Comparison of ENCODE assay signal across 15 cellular contexts in genomic region chr2:65122313-65122712, GRCh38. TPM values are rescaled to one million over a fixed set of nuclear protein-coding genes. Genes with fewer than 3 reads are reported as not detected.
A peak's percentile ranks its signal among the peaks of the same experiment; 100 is the strongest.
DNase-seq lines count a peak whose midpoint lies in the region; ATAC-seq, FAIRE-seq and TF ChIP-seq lines count a peak whose summit lies in the region.
"Had no signal": no experiment of that assay in that cellular context is flagged by ENCODE, and none has a peak within 500 bp of the region (broad histone marks: within the 10 kb centered on the region; RNA-seq: fewer than 3 reads in every experiment).

No MANE protein-coding gene starts in this region.

- peaks cover 26 to 98% of the 10 kb centered on the region in 2 experiments for H3K79me2 ChIP-seq in H1 (ENCODE audit: control insufficient read depth in 1 of 2, insufficient read depth in 2 of 2, low read length in 2 of 2)

- no peak overlapping the region for H4K91ac ChIP-seq in H1 (replicated peaks; ENCODE audit: insufficient read length, low read length)

- H3K4ac ChIP-seq in H1 (replicated peaks; ENCODE audit: insufficient read length, low read depth, low read length): no peak overlapping the region

- H3K27ac Mint-ChIP-seq in natural killer cell (peak overlapping the region in 1 of 2 donors; percentile 30), IgD-negative memory B cell (peak overlapping the region in 2 of 3 donors; percentile 10 to 12)
- no peak overlapping the region for H3K27ac Mint-ChIP-seq in natural killer cell treated with Interleukin-12 subunit alpha and Interleukin-12 subunit beta and Interleukin-15 and Interleukin-18, amount 100 ng/mL, for 72 hours
- peak overlapping the region; percentile 59 for H3K27ac Mint-ChIP-seq in stimulated activated naive B cell treated with anti-CD40 and anti-IgM and Interleukin-4, amounts not matched to agents 10 μg/mL and 1 μg/mL and 100 μg/mL, for 72 hours
- peak overlapping the region in 1 of 2 donors; percentile 80 for H3K27ac Mint-ChIP-seq in stimulated activated naive CD8-positive, alpha-beta T cell treated with anti-CD3 and anti-CD28 coated beads, Interleukin-15, amount 100 ng/mL, for 72 hours
- H3K27ac Mint-ChIP-seq: B cell, GM23338, H9 had no signal

- no peaks in the 10 kb centered on the region for H3K23me2 ChIP-seq in H1 (ENCODE audit: low read depth, low read length)

- no peak for FAIRE-seq in H1 (lab: Jason Lieb, UNC)

- TF ChIP-seq CTCF in natural killer cell (IDR thresholded peaks at IDR 0.05): no peak
- TF ChIP-seq CTCF in H1 (IDR thresholded peaks at IDR 0.05; ENCODE audit: control extremely low read depth in 1 of 3, insufficient read depth in 1 of 3, low read depth in 1 of 3, low read length in 3 of 3): no peak

- H2BK120ac ChIP-seq in H1 (replicated peaks; ENCODE audit: low read depth, low read length): no peak overlapping the region

- H4K20me1 ChIP-seq in H1 (replicated peaks in 1 of 2; ENCODE audit: control insufficient read depth in 1 of 2, insufficient read depth in 2 of 2, low read length in 2 of 2): peaks cover 5% of the 10 kb centered on the region in 2 experiments

- CTCF ChIA-PET in H1 (lab: Charles Lee; ENCODE audit: partially characterized antibody): interaction anchor here (0.7 to 1.9 kb wide), 3 partner anchors 47 to 230 kb away, joined by 4 to 7 read pairs (median 4); no protein-coding TSS in a partner anchor

- no peak overlapping the region for H2AFZ ChIP-seq in H1 (ENCODE audit: low read length)
- H2AFZ ChIP-seq: GM23338 had no signal

- intact Hi-C loops in natural killer cell (cut with micrococcal nuclease): no loop called here

- H3K18ac ChIP-seq in H1 (ENCODE audit: extremely low read depth, low read length): no peak overlapping the region

- no peak overlapping the region for H3K27ac ChIP-seq in H1 (ENCODE audit: low read depth, low read length)

- no peak overlapping the region for H2BK5ac ChIP-seq in H1 (ENCODE audit: low read depth, low read length)

- H3K4me3 Mint-ChIP-seq in natural killer cell (no peak overlapping the region), IgD-negative memory B cell (peak overlapping the region in 2 of 4 donors; percentile 23 to 45)
- no peak overlapping the region for H3K4me3 Mint-ChIP-seq in natural killer cell treated with Interleukin-12 subunit alpha and Interleukin-12 subunit beta and Interleukin-15 and Interleukin-18, amount 100 ng/mL, for 72 hours
- H3K4me3 Mint-ChIP-seq in stimulated activated naive B cell treated with anti-CD40 and anti-IgM and Interleukin-4, amounts not matched to agents 10 μg/mL and 1 μg/mL and 100 μg/mL, for 72 hours: no peak overlapping the region
- H3K4me3 Mint-ChIP-seq in stimulated activated naive CD8-positive, alpha-beta T cell treated with anti-CD3 and anti-CD28 coated beads, Interleukin-15, amount 100 ng/mL, for 72 hours: no peak overlapping the region
- H3K4me3 Mint-ChIP-seq: B cell, GM23338, H9 had no signal

- no peaks in the 10 kb centered on the region for H3K9me3 ChIP-seq in H1 (ENCODE audit: insufficient read depth in 2 of 2, low read depth in 1 of 2, low read length in 1 of 2)

- TF ChIP-seq POLR2A in H1 (IDR thresholded peaks at IDR 0.05; ENCODE audit: control extremely low read depth in 1 of 2, low read depth in 2 of 2, low read length in 2 of 2): no peak

- TF ChIP-seq EP300 in H1 (IDR thresholded peaks at IDR 0.05; ENCODE audit: borderline replicate concordance in 1 of 2, low read depth in 2 of 2, low read length in 2 of 2): no peak

- no peak overlapping the region for H3K23ac ChIP-seq in H1 (ENCODE audit: insufficient read length)

- H3K4me1 ChIP-seq in H1 (replicated peaks in 1 of 4; ENCODE audit: control insufficient read depth in 3 of 4, insufficient read depth in 4 of 4, low read length in 3 of 4): peaks cover 0 to 2% (median 0%) of the 10 kb centered on the region in 4 experiments; a peak in 2 of 7 replicates

- H3K27me3 Mint-ChIP-seq in natural killer cell (ENCODE audit: low read depth in 2 of 2) (no peaks in the 10 kb centered on the region), IgD-negative memory B cell (no peaks in the 10 kb centered on the region)
- H3K27me3 Mint-ChIP-seq in natural killer cell treated with Interleukin-12 subunit alpha and Interleukin-12 subunit beta and Interleukin-15 and Interleukin-18, amount 100 ng/mL, for 72 hours: no peaks in the 10 kb centered on the region
- no peaks in the 10 kb centered on the region for H3K27me3 Mint-ChIP-seq in stimulated activated naive B cell treated with anti-CD40 and anti-IgM and Interleukin-4, amounts not matched to agents 10 μg/mL and 1 μg/mL and 100 μg/mL, for 72 hours
- no peaks in the 10 kb centered on the region for H3K27me3 Mint-ChIP-seq in stimulated activated naive CD8-positive, alpha-beta T cell treated with anti-CD3 and anti-CD28 coated beads, Interleukin-15, amount 100 ng/mL, for 72 hours
- H3K27me3 Mint-ChIP-seq: B cell had no signal

- H4K5ac ChIP-seq in H1 (ENCODE audit: insufficient read length, low read depth, low read length): no peak overlapping the region

- no peak overlapping the region for H2BK15ac ChIP-seq in H1 (ENCODE audit: low read length)

- no peak overlapping the region for H3K56ac ChIP-seq in H1 (replicated peaks; ENCODE audit: insufficient read length, low read depth, low read length)

- no peak overlapping the region for H2AK5ac ChIP-seq in H1 (ENCODE audit: low read depth, low read length)

- H3K79me1 ChIP-seq in H1 (ENCODE audit: low read depth, low read length): peaks cover 3% of the 10 kb centered on the region; the same call in 1 of the 2 replicates

- no peaks in the 10 kb centered on the region for H3K27me3 ChIP-seq in H1 (replicated peaks in 1 of 4; ENCODE audit: control insufficient read depth in 3 of 4, extremely low read depth in 1 of 4, insufficient read depth in 3 of 4, low read length in 3 of 4)

- H3K36me3 Mint-ChIP-seq in natural killer cell (no peaks in the 10 kb centered on the region), IgD-negative memory B cell (peaks cover 4% of the 10 kb centered on the region)
- H3K36me3 Mint-ChIP-seq in natural killer cell treated with Interleukin-12 subunit alpha and Interleukin-12 subunit beta and Interleukin-15 and Interleukin-18, amount 100 ng/mL, for 72 hours: no peaks in the 10 kb centered on the region
- peaks cover 8 to 13% of the 10 kb centered on the region in 2 donors for H3K36me3 Mint-ChIP-seq in stimulated activated naive B cell treated with anti-CD40 and anti-IgM and Interleukin-4, amounts not matched to agents 10 μg/mL and 1 μg/mL and 100 μg/mL, for 72 hours

- no peak overlapping the region for H3K9ac ChIP-seq in H1 (replicated peaks in 1 of 4; ENCODE audit: extremely low read depth in 1 of 4, low read depth in 3 of 4, low read length in 3 of 4)

- H2BK12ac ChIP-seq in H1 (ENCODE audit: low read depth, low read length): no peak overlapping the region

- POLR2A ChIA-PET in H1 (lab: Charles Lee; ENCODE audit: partially characterized antibody): interaction anchor here (1.0 kb wide), 1 partner anchor 8 kb away, joined by 3 read pairs; the partner anchor contains the start of gene RAB1A

- WGBS in H1 (ENCODE audit: extremely low coverage in 1 of 2, insufficient coverage in 1 of 2, insufficient read length in 1 of 2, insufficient replicate concordance in 2 of 2, low coverage in 1 of 2, low lambda C conversion rate in 2 of 2, missing lambda C conversion rate in 1 of 2), 2 experiments: 96% methylated on average over 7 of the region's 7 CpGs; no CpG with 5 or more reads in 1 of the 2 experiments

- H3K14ac ChIP-seq in H1 (ENCODE audit: insufficient read length): no peak overlapping the region

- H4K8ac ChIP-seq in H1 (ENCODE audit: extremely low read depth, insufficient read depth, low read length): no peak overlapping the region

- no peak for TF ChIP-seq RAD21 in H1 (IDR thresholded peaks at IDR 0.05 in 1 of 2, conservative IDR thresholded peaks at IDR 0.05 in 1 of 2; ENCODE audit: low read depth in 2 of 2, low read length in 2 of 2)

- H3K36me3 ChIP-seq in H1 (ENCODE audit: control insufficient read depth in 2 of 4, insufficient read depth in 4 of 4, low read length in 3 of 4): no peaks in the 10 kb centered on the region

- no peak overlapping the region for H3K4me3 ChIP-seq in H1 (ENCODE audit: extremely low read depth in 1 of 4, insufficient read depth in 2 of 4, low read depth in 3 of 4, low read length in 4 of 4)
- H3K4me3 ChIP-seq: GM23338 had no signal

- DNase-seq in natural killer cell (no peak), H1 (ENCODE audit: low read depth in 1 of 2, low spot score in 2 of 2) (no peak), cerebellar cortex (ENCODE audit: low spot score) (no peak)
- no peak for DNase-seq in natural killer cell treated with Interleukin-12 subunit alpha and Interleukin-12 subunit beta and Interleukin-15 and Interleukin-18, amount 100 ng/mL, for 72 hours (ENCODE audit: low spot score)
- no peak for DNase-seq in stimulated activated naive B cell treated with anti-CD40 and anti-IgM and Interleukin-4, amounts not matched to agents 10 μg/mL and 1 μg/mL and 100 μg/mL, for 72 hours
- no peak for DNase-seq in stimulated activated naive CD8-positive, alpha-beta T cell treated with anti-CD3 and anti-CD28 coated beads, Interleukin-15, amount 100 ng/mL, for 72 hours
- DNase-seq: ACHN, C1 segment of cervical spinal cord, DMS53, GF-D8, H9 had no signal

- no peak overlapping the region for H3K4me2 ChIP-seq in H1 (ENCODE audit: insufficient read depth in 1 of 2, low read depth in 2 of 2, low read length in 2 of 2)
- H3K4me2 ChIP-seq: GM23338 had no signal

- H3K9me3 Mint-ChIP-seq in natural killer cell: no peaks in the 10 kb centered on the region
- no peaks in the 10 kb centered on the region for H3K9me3 Mint-ChIP-seq in natural killer cell treated with Interleukin-12 subunit alpha and Interleukin-12 subunit beta and Interleukin-15 and Interleukin-18, amount 100 ng/mL, for 72 hours
- no peaks in the 10 kb centered on the region for H3K9me3 Mint-ChIP-seq in IgD-negative memory B cell
- H3K9me3 Mint-ChIP-seq in stimulated activated naive B cell treated with anti-CD40 and anti-IgM and Interleukin-4, amounts not matched to agents 10 μg/mL and 1 μg/mL and 100 μg/mL, for 72 hours: no peaks in the 10 kb centered on the region
- H3K9me3 Mint-ChIP-seq in stimulated activated naive CD8-positive, alpha-beta T cell treated with anti-CD3 and anti-CD28 coated beads, Interleukin-15, amount 100 ng/mL, for 72 hours: no peaks in the 10 kb centered on the region
- H3K9me3 Mint-ChIP-seq: GM23338, H9 had no signal

- ATAC-seq in natural killer cell: peak in 2 of 3 donors; percentile 12
- no peak for ATAC-seq in natural killer cell treated with Interleukin-12 subunit alpha and Interleukin-12 subunit beta and Interleukin-15 and Interleukin-18, amount 100 ng/mL, for 72 hours
- no peak for ATAC-seq in stimulated activated naive B cell treated with anti-CD40 and anti-IgM and Interleukin-4, amounts not matched to agents 10 μg/mL and 1 μg/mL and 100 μg/mL, for 72 hours (replicated peaks)
- no peak for ATAC-seq in GM21528 (IDR thresholded peaks at IDR 0.05; ENCODE audit: low FRiP score, unreplicated experiment)
- no peak for ATAC-seq in stimulated activated naive CD8-positive, alpha-beta T cell treated with anti-CD3 and anti-CD28 coated beads, Interleukin-15, amount 100 ng/mL, for 72 hours
- ATAC-seq: GM23338 had no signal

- H2BK20ac ChIP-seq in H1 (ENCODE audit: low read length): no peak overlapping the region

- H3K4me1 Mint-ChIP-seq in natural killer cell (peaks cover 59 to 74% of the 10 kb centered on the region in 2 donors), IgD-negative memory B cell (peaks cover 36 to 42% (median 38%) of the 10 kb centered on the region in 3 donors)
- H3K4me1 Mint-ChIP-seq in natural killer cell treated with Interleukin-12 subunit alpha and Interleukin-12 subunit beta and Interleukin-15 and Interleukin-18, amount 100 ng/mL, for 72 hours (ENCODE audit: low read depth in 2 of 2): peaks cover 47% of the 10 kb centered on the region in 2 donors
- peaks cover 19 to 64% of the 10 kb centered on the region in 2 donors for H3K4me1 Mint-ChIP-seq in stimulated activated naive B cell treated with anti-CD40 and anti-IgM and Interleukin-4, amounts not matched to agents 10 μg/mL and 1 μg/mL and 100 μg/mL, for 72 hours
- H3K4me1 Mint-ChIP-seq in stimulated activated naive CD8-positive, alpha-beta T cell treated with anti-CD3 and anti-CD28 coated beads, Interleukin-15, amount 100 ng/mL, for 72 hours: peaks cover 82% of the 10 kb centered on the region

RNA-seq across cellular contexts. Expression of gene RAB1A, which starts 7.6 kb away (rescaled TPM):
- total RNA-seq in natural killer cell: 100 to 1,000 TPM in 1 of 3 donors, 10 to 100 TPM in 2; 83.5 to 101 (median 93.6) TPM
- 100 to 1,000 TPM; 103 to 136 TPM for total RNA-seq in natural killer cell treated with Interleukin-12 subunit alpha and Interleukin-12 subunit beta and Interleukin-15 and Interleukin-18, amount 100 ng/mL, for 72 hours
- polyA plus RNA-seq in IgD-negative memory B cell (44.4 TPM), H1 (2011; rRNA removed) (40.6 and 77.9 TPM in 2 replicates)
- total RNA-seq in H1 (2021; fragmentation: NEBNext Ultra II Directional; extraction: Animal tissue kit (Norgen Biotek cat#: 25700)): 119 and 120 TPM in 2 replicates
- polyA plus RNA-seq in H1 (2011; cell fraction: cytosol; rRNA removed): 89.3 TPM
- 16.5 TPM for polyA plus RNA-seq in H1 (2011; cell fraction: nucleus; rRNA removed)
- 96.8 to 146 TPM (median 100 TPM) in 4 replicates for polyA plus RNA-seq in H1 (2012, experiment 1 of 2)
- polyA plus RNA-seq in H1 (2012, experiment 2 of 2): 13.5 TPM
- polyA plus RNA-seq in H1 (2013, experiment 1 of 2): 82.1 TPM
- polyA plus RNA-seq in H1 (2013, experiment 2 of 2): 83.0 TPM
- 38.1 and 55.0 TPM in 2 replicates for polyA minus RNA-seq in H1 (2011; rRNA and poly(A)+ RNA removed)
- 35.7 TPM for polyA minus RNA-seq in H1 (2011; cell fraction: cytosol; rRNA and poly(A)+ RNA removed)
- polyA minus RNA-seq in H1 (2011; cell fraction: nucleus; rRNA and poly(A)+ RNA removed): 27.6 TPM

Comparison
In these comparisons a context has a peak if more than half of its experiments do, and no peak if none do; other contexts are left out.
1. ATAC-seq: peak in natural killer cell (2 of 3); none in natural killer cell treated with Interleukin-12 subunit alpha and Interleukin-12 subunit beta and Interleukin-15 and Interleukin-18, amount 100 ng/mL, for 72 hours (0 of 2), stimulated activated naive B cell treated with anti-CD40 and anti-IgM and Interleukin-4, amounts not matched to agents 10 μg/mL and 1 μg/mL and 100 μg/mL, for 72 hours (0 of 2), GM21528 (single experiment) and stimulated activated naive CD8-positive, alpha-beta T cell treated with anti-CD3 and anti-CD28 coated beads, Interleukin-15, amount 100 ng/mL, for 72 hours (single experiment).
2. H3K27ac Mint-ChIP-seq: peak in IgD-negative memory B cell (2 of 3) and stimulated activated naive B cell treated with anti-CD40 and anti-IgM and Interleukin-4, amounts not matched to agents 10 μg/mL and 1 μg/mL and 100 μg/mL, for 72 hours (single experiment); none in natural killer cell treated with Interleukin-12 subunit alpha and Interleukin-12 subunit beta and Interleukin-15 and Interleukin-18, amount 100 ng/mL, for 72 hours (0 of 2).